Comparison of ENCODE assay signal across 1 cellular context in the genomic region with DNA sequence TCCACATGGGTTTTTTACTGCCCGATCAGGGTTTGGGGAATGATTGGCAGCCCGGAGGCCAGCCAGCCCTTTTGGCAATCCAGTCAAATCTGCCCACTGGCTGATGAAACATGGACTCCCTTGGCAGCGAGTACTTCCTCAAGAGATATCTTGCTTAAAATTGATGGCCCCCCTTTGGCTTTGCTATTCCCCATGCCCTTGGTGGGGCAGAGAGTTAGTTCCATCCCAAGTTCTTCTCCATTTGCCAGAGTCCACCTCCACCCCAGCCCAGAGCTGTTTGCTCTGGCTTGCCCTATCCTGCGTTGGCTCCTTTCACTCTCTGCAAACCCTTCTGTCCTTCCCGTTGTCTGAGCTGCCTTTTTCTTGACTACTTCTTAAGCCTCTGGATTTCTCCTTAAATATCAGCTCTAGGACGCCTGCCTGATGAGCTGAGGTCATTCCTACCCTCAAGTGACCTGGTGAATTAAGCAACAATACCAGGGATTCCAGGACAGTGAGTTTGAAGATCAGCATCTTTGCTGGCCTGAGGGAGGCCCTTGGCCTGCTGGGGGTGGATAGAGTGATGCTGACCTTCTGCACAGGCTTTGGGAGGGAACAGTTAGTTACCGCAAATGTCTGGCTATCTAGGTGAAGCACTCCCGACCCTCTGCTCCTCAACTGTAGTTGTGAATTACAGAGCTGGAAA.
TF ChIP-seq lines count a peak whose summit lies in the region.

No MANE protein-coding gene starts in this region.

TF ChIP-seq in SK-N-SH, 30 proteins besides CTCF, POLR2A, EP300 and RAD21 (continued from another document):
- TF ChIP-seq IRF3 (IDR thresholded peaks at IDR 0.05; ENCODE audit: low read depth, low read length) (no peak), MEF2A (IDR thresholded peaks at IDR 0.05; ENCODE audit: borderline replicate concordance, low read depth) (peak; percentile 17; the same call in 1 of the 2 replicates), PBX3 (IDR thresholded peaks at IDR 0.05) (peak; percentile 63), FOXJ3 (CRISPR knock-in tag; IDR thresholded peaks at IDR 0.05) (no peak), CHD2 (IDR thresholded peaks at IDR 0.05; ENCODE audit: low read length, partially characterized antibody) (no peak), TAF1 (IDR thresholded peaks at IDR 0.05; ENCODE audit: borderline replicate concordance, low read depth, low read length) (no peak), TEAD4 (IDR thresholded peaks at IDR 0.05; ENCODE audit: borderline replicate concordance, insufficient read depth) (peak; percentile 93), YY1 (IDR thresholded peaks at IDR 0.05; ENCODE audit: low read depth) (peak; percentile 43; the same call in 1 of the 2 replicates), MXI1 (IDR thresholded peaks at IDR 0.05; ENCODE audit: low read depth, low read length) (no peak), FOSL2 (IDR thresholded peaks at IDR 0.05; ENCODE audit: borderline replicate concordance, low read depth) (peak; percentile 85; the same call in 1 of the 2 replicates), NFIC (IDR thresholded peaks at IDR 0.05; ENCODE audit: borderline replicate concordance) (peak; percentile 70), SMC3 (IDR thresholded peaks at IDR 0.05; ENCODE audit: low read depth, low read length) (no peak), GATA2 (CRISPR knock-in tag; IDR thresholded peaks at IDR 0.05) (no peak), USF1 (IDR thresholded peaks at IDR 0.05; ENCODE audit: borderline replicate concordance, low read depth) (no peak)
